In genomic region chr7:55363386-55364170, GRCh38 we compare ENCODE assay signal across 23 cellular contexts. TPM values are rescaled to one million over a fixed set of nuclear protein-coding genes. Genes with fewer than 3 reads are reported as not detected.
DNase-seq lines count a peak whose midpoint lies in the region; ATAC-seq, FAIRE-seq and TF ChIP-seq lines count a peak whose summit lies in the region.
"Had no signal": no experiment of that assay in that cellular context is flagged by ENCODE, and none has a peak within 500 bp of the region (broad histone marks: within the 10 kb centered on the region; RNA-seq: fewer than 3 reads in every experiment).

No MANE protein-coding gene starts in this region.

- H3K27me3 Mint-ChIP-seq in CD8-positive, alpha-beta memory T cell = peaks cover 6 to 11% of the 10 kb centered on the region in 2 donors
- H3K27me3 Mint-ChIP-seq in chondrocyte (ENCODE audit: low read depth) (peaks cover 3% of the 10 kb centered on the region), neural crest cell (ENCODE audit: low read depth) (peaks cover 14% of the 10 kb centered on the region)

- TF ChIP-seq CTCF in chondrocyte (IDR thresholded peaks at IDR 0.05) = no peak
- TF ChIP-seq CTCF in neural crest cell (conservative IDR thresholded peaks at IDR 0.05) = no peak
- no peak for TF ChIP-seq CTCF in body of pancreas (IDR thresholded peaks at IDR 0.05)

- no peak overlapping the region for H3K4me3 ChIP-seq in CD8-positive, alpha-beta memory T cell (ENCODE audit: low read length)
- H3K4me3 ChIP-seq in H7 (ENCODE audit: insufficient read depth, low read depth, low read length) = no peak overlapping the region
- no peak overlapping the region for H3K4me3 ChIP-seq in small intestine (ENCODE audit: low read depth in 1 of 2, low read length in 2 of 2)
- H3K4me3 ChIP-seq in body of pancreas = no peak overlapping the region
- H3K4me3 ChIP-seq: lung, upper lobe of right lung had no signal

- no peak for TF ChIP-seq POLR2A in body of pancreas (IDR thresholded peaks at IDR 0.05)

- WGBS in small intestine, 3 donors = 82 to 88% (median 85%) methylated on average over 25 of the region's 25 CpGs
- 81 to 90% methylated on average over 10 to 25 of the region's 25 CpGs for WGBS in body of pancreas, 2 donors

- H3K27me3 ChIP-seq in CD8-positive, alpha-beta memory T cell (ENCODE audit: insufficient read depth, low read length, poor library complexity, severe bottlenecking) = no peaks in the 10 kb centered on the region
- H3K27me3 ChIP-seq in H7 (ENCODE audit: control insufficient read depth, insufficient read depth, low read length) (no peaks in the 10 kb centered on the region; the same call in 1 of the 2 replicates), small intestine (ENCODE audit: control insufficient read depth in 2 of 2, insufficient read depth in 2 of 2, low read length in 2 of 2) (no peaks in the 10 kb centered on the region), body of pancreas (no peaks in the 10 kb centered on the region)
- H3K27me3 ChIP-seq: upper lobe of right lung had no signal

- H3K4me3 Mint-ChIP-seq in CD8-positive, alpha-beta memory T cell = peak overlapping the region in 4 of 7 donors; percentile 38 to 95 (median 94)
- H3K4me3 Mint-ChIP-seq in chondrocyte (ENCODE audit: unreplicated experiment) (no peak overlapping the region), neural crest cell (peak overlapping the region; percentile 99)

- H3K27ac Mint-ChIP-seq in CD8-positive, alpha-beta memory T cell = peak overlapping the region in 2 of 8 donors; percentile 81 to 90
- no peak overlapping the region for H3K27ac Mint-ChIP-seq in chondrocyte (ENCODE audit: unreplicated experiment)
- no peak overlapping the region for H3K27ac Mint-ChIP-seq in neural crest cell (ENCODE audit: unreplicated experiment)
- H3K27ac Mint-ChIP-seq: stimulated activated naive CD8-positive, alpha-beta T cell treated with anti-CD3 and anti-CD28 coated beads, Interleukin-15, amount 100 ng/mL, for 72 hours had no signal

- intact Hi-C loops in body of pancreas (cut with DNase I) = no loop called here

- ATAC-seq in HG03354 (IDR thresholded peaks at IDR 0.05; ENCODE audit: poor library complexity, severe bottlenecking, unreplicated experiment) = no peak
- ATAC-seq in body of pancreas = no peak
- ATAC-seq: stimulated activated naive CD8-positive, alpha-beta T cell treated with anti-CD3 and anti-CD28 coated beads, Interleukin-15, amount 100 ng/mL, for 72 hours; upper lobe of right lung had no signal

- POLR2A ChIA-PET in CD8-positive, alpha-beta memory T cell (lab: Charles Lee) = no interaction called here

- DNase-seq in CD8-positive, alpha-beta memory T cell = no peak
- DNase-seq in H7 (peak; percentile 39), chondrocyte (ENCODE audit: low spot score) (peak; percentile 91), neural crest cell (ENCODE audit: low read depth, low spot score) (no peak), small intestine (no peak), NCI-H1105 treated with DMSO at 0.1 percent for 48 hours (lab: John Stamatoyannopoulos, UW) (no peak), body of pancreas (no peak)
- DNase-seq: EL; hippocampal formation; islet precursor cell; NCI-H1436 treated with DMSO at 0.1 percent for 48 hours; NCI-H2171; NCI-H524 treated with DMSO at 0.1 percent for 48 hours; stimulated activated naive CD8-positive, alpha-beta T cell treated with anti-CD3 and anti-CD28 coated beads, Interleukin-15, amount 100 ng/mL, for 72 hours; upper lobe of right lung had no signal

- CTCF ChIA-PET in CD8-positive, alpha-beta memory T cell (lab: Charles Lee) = interaction anchor here (1.0 to 1.1 kb wide), 2 partner anchors 52 to 54 kb away, joined by 3 to 4 read pairs; no protein-coding TSS in a partner anchor

- peaks cover 0 to 14% (median 0%) of the 10 kb centered on the region in 3 donors for H3K36me3 Mint-ChIP-seq in CD8-positive, alpha-beta memory T cell
- peaks cover 2% of the 10 kb centered on the region for H3K36me3 Mint-ChIP-seq in chondrocyte (ENCODE audit: low read depth)
- no peaks in the 10 kb centered on the region for H3K36me3 Mint-ChIP-seq in neural crest cell (ENCODE audit: low read depth)
- H3K36me3 Mint-ChIP-seq: IgD-negative memory B cell had no signal

- no peaks in the 10 kb centered on the region for H3K36me3 ChIP-seq in CD8-positive, alpha-beta memory T cell (ENCODE audit: insufficient read depth, low read length)
- H3K36me3 ChIP-seq in H7 (replicated peaks; ENCODE audit: control insufficient read depth, insufficient read depth, low read length) (no peaks in the 10 kb centered on the region), small intestine (ENCODE audit: control insufficient read depth in 2 of 2, insufficient read depth in 2 of 2, low read length in 2 of 2) (no peaks in the 10 kb centered on the region), body of pancreas (replicated peaks in 1 of 2; ENCODE audit: insufficient read depth in 1 of 2, low read depth in 2 of 2) (no peaks in the 10 kb centered on the region)
- H3K36me3 ChIP-seq: upper lobe of right lung had no signal

- peaks cover 8 to 24% (median 10%) of the 10 kb centered on the region in 3 donors for H3K4me1 Mint-ChIP-seq in CD8-positive, alpha-beta memory T cell
- H3K4me1 Mint-ChIP-seq in chondrocyte (ENCODE audit: low read depth) (peaks cover 37% of the 10 kb centered on the region), neural crest cell (peaks cover 10% of the 10 kb centered on the region)

- H3K9me3 Mint-ChIP-seq in CD8-positive, alpha-beta memory T cell = no peaks in the 10 kb centered on the region
- H3K9me3 Mint-ChIP-seq in chondrocyte (ENCODE audit: low read depth) (peaks cover 6% of the 10 kb centered on the region), neural crest cell (no peaks in the 10 kb centered on the region)
- H3K9me3 Mint-ChIP-seq: activated T-helper 2 cell treated with anti-CD3 and anti-CD28 coated beads, Interferon-gamma antibody, Interleukin-2, Interleukin-4, amounts not matched to agents 10 μg/mL and 5 μg/mL and 100 μg/mL, durations not matched to agents 14 hours and 24 hours and 36 hours; IgD-negative memory B cell had no signal

- no peak for FAIRE-seq in small intestine (lab: Jason Lieb, UNC)
- FAIRE-seq: GM18507, TTC549 had no signal

- H3K27ac ChIP-seq in CD8-positive, alpha-beta memory T cell (ENCODE audit: low read depth, low read length) = no peak overlapping the region
- H3K27ac ChIP-seq in small intestine (ENCODE audit: low read depth in 1 of 2, low read length in 1 of 2) = no peak overlapping the region
- H3K27ac ChIP-seq in body of pancreas = no peak overlapping the region
- H3K27ac ChIP-seq: HL-60, RWPE1, upper lobe of right lung had no signal

- no peaks in the 10 kb centered on the region for H3K9me3 ChIP-seq in CD8-positive, alpha-beta memory T cell (ENCODE audit: low read length)
- H3K9me3 ChIP-seq in small intestine (ENCODE audit: control insufficient read depth, low read depth) (no peaks in the 10 kb centered on the region), body of pancreas (no peaks in the 10 kb centered on the region)
- H3K9me3 ChIP-seq: upper lobe of right lung had no signal

- peaks cover 25% of the 10 kb centered on the region for H3K4me1 ChIP-seq in CD8-positive, alpha-beta memory T cell (ENCODE audit: insufficient read depth, low read length)
- H3K4me1 ChIP-seq in small intestine (ENCODE audit: control insufficient read depth in 2 of 2, insufficient read depth in 1 of 2, low read depth in 1 of 2, low read length in 1 of 2) (no peaks in the 10 kb centered on the region), body of pancreas (peaks cover 23% of the 10 kb centered on the region)

RNA-seq across cellular contexts. Expression of gene LANCL2, which starts 1.6 kb away (rescaled TPM):
- total RNA-seq in CD8-positive, alpha-beta memory T cell = 10 to 100 TPM; 22.1 to 24.1 TPM
- polyA plus RNA-seq in CD8-positive, alpha-beta memory T cell = 7.4 TPM
- total RNA-seq in H7 (2014; rRNA removed; shearing (Covaris generic)) = 7.1 and 10.7 TPM in 2 replicates
- total RNA-seq in chondrocyte (13.9 to 21.3 TPM (median 20.4 TPM) in 3 replicates), neural crest cell (23.0 and 23.4 TPM in 2 replicates), body of pancreas (10 to 100 TPM in 1 of 2 donors, 1 to 10 TPM in 1; 4.4 to 10.9 TPM)
- 10 to 100 TPM; 12.1 to 14.3 (median 13.2) TPM for polyA plus RNA-seq in small intestine

Comparison
In these comparisons a context has a peak if more than half of its experiments do, and no peak if none do; other contexts are left out.
1. DNase-seq: peak in H7 (single experiment) and chondrocyte (single experiment); none in CD8-positive, alpha-beta memory T cell (0 of 5), neural crest cell (single experiment), small intestine (single experiment), NCI-H1105 treated with DMSO at 0.1 percent for 48 hours (single experiment) and body of pancreas (0 of 4).